8 cellular contexts compared by ENCODE assay signal in the genomic region with DNA sequence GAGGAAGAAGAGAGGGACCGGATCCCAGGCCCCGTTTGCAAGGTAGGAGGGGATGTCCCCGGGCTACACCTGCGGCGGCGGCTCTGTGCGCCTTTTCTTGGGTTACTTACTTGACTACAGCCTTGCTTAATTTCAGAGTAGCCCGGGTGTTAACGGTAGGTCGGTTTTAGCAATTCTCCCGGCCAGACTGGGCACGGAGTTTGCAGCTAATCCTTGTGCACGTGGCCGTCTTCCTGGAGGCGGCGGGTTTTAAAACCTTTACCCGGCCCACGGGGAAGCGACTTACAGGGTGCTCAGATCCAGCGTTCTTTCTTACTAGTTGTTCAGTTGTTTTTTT. TPM values are rescaled to one million over a fixed set of nuclear protein-coding genes. Genes with fewer than 3 reads are reported as not detected.
DNase-seq lines count a peak whose midpoint lies in the region; ATAC-seq and TF ChIP-seq lines count a peak whose summit lies in the region.

No MANE protein-coding gene starts in this region.

- H3K4me3 ChIP-seq in CD8-positive, alpha-beta T cell (ENCODE audit: low read depth, low read length), result peak overlapping the region; percentile 97
- H3K4me3 ChIP-seq in IMR-90 (ENCODE audit: insufficient read depth, low read depth, low read length), result peak overlapping the region; percentile 77
- peak overlapping the region; percentile 99 for H3K4me3 ChIP-seq in epithelial cell of proximal tubule (ENCODE audit: low read depth, low read length)
- peak overlapping the region; percentile 100 for H3K4me3 ChIP-seq in skeletal muscle cell (ENCODE audit: low read depth, low read length)

- H3K9ac ChIP-seq in IMR-90 (ENCODE audit: low read depth, low read length), result peak overlapping the region; percentile 89

- intact Hi-C loops in CD8-positive, alpha-beta T cell (cut with DNase I, micrococcal nuclease), result loop anchor here (1.0 to 10.0 kb wide), 9 partner anchors 13 to 1961 kb away; partner anchors contain the start of genes DNAJC21 (in 2 of the 2), SPEF2 (in 2 of the 2), TTC23L (in 2 of the 2) and AMACR (in 1 of the 2)
- intact Hi-C loops in IMR-90 (cut with micrococcal nuclease), result loop anchor here (5.0 kb wide), 1 partner anchor 429 kb away; no protein-coding TSS in a partner anchor

- peak overlapping the region; percentile 89 for H3K23ac ChIP-seq in IMR-90 (ENCODE audit: low read depth, low read length)

- H3K4me1 ChIP-seq in CD8-positive, alpha-beta T cell (ENCODE audit: insufficient read depth, low read length), result peaks cover 24% of the 10 kb centered on the region
- H3K4me1 ChIP-seq in IMR-90 (ENCODE audit: control insufficient read depth, insufficient read depth, low read length), result peaks cover 5% of the 10 kb centered on the region; the same call in 1 of the 2 replicates

- peaks cover 16% of the 10 kb centered on the region for H3K36me3 ChIP-seq in CD8-positive, alpha-beta T cell (ENCODE audit: insufficient read depth, low read length)
- H3K36me3 ChIP-seq in IMR-90 (ENCODE audit: control insufficient read depth, insufficient read depth, low read length), result peaks cover 12% of the 10 kb centered on the region

- peak overlapping the region; percentile 92 for H2AK9ac ChIP-seq in IMR-90 (replicated peaks; ENCODE audit: low read depth, low read length, poor library complexity)

- no peak overlapping the region; the same call in 1 of the 2 replicates for H2BK120ac ChIP-seq in IMR-90 (ENCODE audit: low read depth, low read length)

- H4K91ac ChIP-seq in IMR-90 (ENCODE audit: insufficient read depth, low read depth, low read length), result peak overlapping the region; percentile 78

- peak overlapping the region; percentile 79 for H3K14ac ChIP-seq in IMR-90 (replicated peaks; ENCODE audit: low read depth, low read length)

- no peak for ATAC-seq in CD8-positive, alpha-beta T cell
- ATAC-seq in GM21360 (IDR thresholded peaks at IDR 0.05; ENCODE audit: unreplicated experiment) (peak; percentile 4), IMR-90 (ENCODE audit: low read depth) (peak; percentile 0; the same call in 1 of the 2 replicates)

- no peak overlapping the region for H3K27ac Mint-ChIP-seq in CD8-positive, alpha-beta T cell

- no peaks in the 10 kb centered on the region for H3K9me3 Mint-ChIP-seq in CD8-positive, alpha-beta T cell

- BruUV-seq in IMR-90 (replicated peaks; lab: Mats Ljungman, UMichigan), result TSS peak; percentile 62

- H3K9me1 ChIP-seq in IMR-90 (ENCODE audit: insufficient read depth, low read length), result 0 out of 2 replicates have a peak, but pooled peaks cover 3% of the 10 kb centered on the region

- no peak overlapping the region for H3K4me3 Mint-ChIP-seq in CD8-positive, alpha-beta T cell

- peak overlapping the region; percentile 76 for H2AK5ac ChIP-seq in IMR-90 (ENCODE audit: low read depth, low read length)

- no peaks in the 10 kb centered on the region for H3K9me3 ChIP-seq in CD8-positive, alpha-beta T cell (ENCODE audit: low read length)
- no peaks in the 10 kb centered on the region for H3K9me3 ChIP-seq in IMR-90 (ENCODE audit: control insufficient read depth, insufficient read depth, low read length)

- in situ Hi-C loops in IMR-90 (cut with MboI; ENCODE audit: low sequenced_read_pairs), result no loop called here

- no peaks in the 10 kb centered on the region for H3K27me3 ChIP-seq in CD8-positive, alpha-beta T cell (ENCODE audit: insufficient read depth, low read length)
- H3K27me3 ChIP-seq in IMR-90 (ENCODE audit: control insufficient read depth, insufficient read depth, low read length), result no peaks in the 10 kb centered on the region

- peak overlapping the region; percentile 59 for H2BK5ac ChIP-seq in IMR-90 (ENCODE audit: low read depth, low read length, poor library complexity, severe bottlenecking)

- 0% methylated on average over 12 of the region's 20 CpGs; no CpG with 5 or more reads in 1 of the 2 experiments for WGBS in IMR-90 (ENCODE audit: extremely low coverage in 2 of 2, insufficient read length in 1 of 2), 2 experiments

- peak overlapping the region; percentile 84 for H3K4ac ChIP-seq in IMR-90 (ENCODE audit: low read depth, low read length)

- peak overlapping the region; percentile 79 for H3K56ac ChIP-seq in IMR-90 (ENCODE audit: extremely low read depth, insufficient read depth, low read length)

- peak overlapping the region; percentile 77 to 92 for H4K8ac ChIP-seq in IMR-90 (ENCODE audit: low read depth in 2 of 2, low read length in 2 of 2)

- peaks cover 36% of the 10 kb centered on the region for H3K36me3 Mint-ChIP-seq in CD8-positive, alpha-beta T cell

- dilution Hi-C loops in IMR-90 (cut with HindIII; ENCODE audit: low sequenced_read_pairs, unreplicated experiment), result no loop called here

- H2BK15ac ChIP-seq in IMR-90 (ENCODE audit: low read depth, low read length), result 0 out of 3 replicates have a peak overlapping the region, but pooled peaks have one; percentile 22

- CTCF ChIA-PET in CD8-positive, alpha-beta T cell (lab: Charles Lee), result interaction anchor here (1.0 to 1.9 kb wide), 4 partner anchors 8 to 78 kb away, joined by 3 to 12 read pairs (median 7); partner anchors contain the start of genes DNAJC21 and TTC23L
- CTCF ChIA-PET in IMR-90 (lab: Yijun Ruan, JAX), result no interaction called here

- H2AFZ ChIP-seq in IMR-90 (replicated peaks; ENCODE audit: low read length, poor library complexity), result peak overlapping the region; percentile 98

- peak overlapping the region; percentile 71 for H4K5ac ChIP-seq in IMR-90 (ENCODE audit: low read depth, low read length)

- H3K18ac ChIP-seq in IMR-90 (ENCODE audit: low read depth, low read length), result no peak overlapping the region

- POLR2A ChIA-PET in CD8-positive, alpha-beta T cell (lab: Charles Lee), result interaction anchor here (1.1 to 6.1 kb wide), 9 partner anchors 8 to 1961 kb away, joined by 3 to 103 read pairs (median 7); partner anchors contain the start of genes DNAJC21, LMBRD2, NIPBL and SKP2
- POLR2A ChIA-PET in IMR-90 (lab: Charles Lee; ENCODE audit: unreplicated experiment), result interaction anchor here (1.4 kb wide), 1 partner anchor 13 kb away, joined by 4 read pairs; the partner anchor contains the start of gene DNAJC21

- H3K4me2 ChIP-seq in IMR-90 (ENCODE audit: low read depth, low read length), result peak overlapping the region; percentile 99

- peaks cover 2% of the 10 kb centered on the region; the same call in 1 of the 2 replicates for H4K20me1 ChIP-seq in IMR-90 (ENCODE audit: insufficient read depth, low read length)

- no peak for TF ChIP-seq POLR2A in IMR-90 (IDR thresholded peaks at IDR 0.05; ENCODE audit: low read depth, low read length)

- DNase-seq in CD8-positive, alpha-beta T cell, result no peak
- no peak for DNase-seq in IMR-90
- no peak for DNase-seq in epithelial cell of proximal tubule (ENCODE audit: low read depth)
- DNase-seq in skeletal muscle cell (ENCODE audit: low read depth), result no peak
- DNase-seq in anterior cingulate cortex (lab: John Stamatoyannopoulos, UW), result no peak
- DNase-seq in GOT3 (lab: John Stamatoyannopoulos, UW), result no peak
- no peak for DNase-seq in DMS79 (lab: John Stamatoyannopoulos, UW)

- no peak for TF ChIP-seq CTCF in CD8-positive, alpha-beta T cell (IDR thresholded peaks at IDR 0.05)
- no peak for TF ChIP-seq CTCF in IMR-90 (conservative IDR thresholded peaks at IDR 0.05; ENCODE audit: low read depth, low read length)
- no peak for TF ChIP-seq CTCF in epithelial cell of proximal tubule (conservative IDR thresholded peaks at IDR 0.05; ENCODE audit: low read depth, low read length)

- peaks cover 16 to 33% of the 10 kb centered on the region in 2 experiments for H3K79me1 ChIP-seq in IMR-90 (ENCODE audit: low read depth in 1 of 2, low read length in 2 of 2)

- TF ChIP-seq RAD21 in IMR-90 (IDR thresholded peaks at IDR 0.05; ENCODE audit: low read length), result no peak

- H3K27me3 Mint-ChIP-seq in CD8-positive, alpha-beta T cell (ENCODE audit: low read depth), result no peaks in the 10 kb centered on the region

- peak overlapping the region; percentile 86 for H3K27ac ChIP-seq in CD8-positive, alpha-beta T cell (ENCODE audit: low read depth, low read length)
- peak overlapping the region; percentile 87 for H3K27ac ChIP-seq in IMR-90 (ENCODE audit: insufficient read depth, low read length)

- H2BK20ac ChIP-seq in IMR-90 (ENCODE audit: low read depth, low read length), result no peak overlapping the region

- peaks cover 37% of the 10 kb centered on the region for H3K4me1 Mint-ChIP-seq in CD8-positive, alpha-beta T cell (ENCODE audit: low read depth)

TF ChIP-seq in IMR-90, 13 proteins besides CTCF, POLR2A, EP300 and RAD21 (continues in another document):
- TF ChIP-seq SMC3 (IDR thresholded peaks at IDR 0.05; ENCODE audit: low read depth, low read length) (no peak), CEBPB (IDR thresholded peaks at IDR 0.05; ENCODE audit: low read depth, low read length) (no peak), MAZ (IDR thresholded peaks at IDR 0.05; ENCODE audit: borderline replicate concordance, low read depth, low read length) (no peak), RFX5 (IDR thresholded peaks at IDR 0.05; ENCODE audit: low read depth, low read length) (no peak), MAFK (IDR thresholded peaks at IDR 0.05; ENCODE audit: low read depth, low read length) (no peak)
- TF ChIP-seq, protein P1, sequence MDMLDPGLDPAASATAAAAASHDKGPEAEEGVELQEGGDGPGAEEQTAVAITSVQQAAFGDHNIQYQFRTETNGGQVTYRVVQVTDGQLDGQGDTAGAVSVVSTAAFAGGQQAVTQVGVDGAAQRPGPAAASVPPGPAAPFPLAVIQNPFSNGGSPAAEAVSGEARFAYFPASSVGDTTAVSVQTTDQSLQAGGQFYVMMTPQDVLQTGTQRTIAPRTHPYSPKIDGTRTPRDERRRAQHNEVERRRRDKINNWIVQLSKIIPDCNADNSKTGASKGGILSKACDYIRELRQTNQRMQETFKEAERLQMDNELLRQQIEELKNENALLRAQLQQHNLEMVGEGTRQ (IDR thresholded peaks at IDR 0.05; ENCODE audit: low read depth, low read length), result no peak

RNA-seq across cellular contexts. Expression of gene BRIX1, which starts 0.3 kb away (rescaled TPM):
- total RNA-seq in CD8-positive, alpha-beta T cell, result 10 to 100 TPM; 34.9 to 40.9 TPM
- 15.1 and 53.0 TPM in 2 replicates for total RNA-seq in IMR-90 (2012; rRNA removed)
- 21.9 and 26.1 TPM in 2 replicates for polyA plus RNA-seq in IMR-90 (2012; rRNA removed)
- 2.2 and 3.4 TPM in 2 replicates for polyA plus RNA-seq in IMR-90 (2012; cell fraction: cytosol; rRNA removed)
- polyA plus RNA-seq in IMR-90 (2012; cell fraction: nucleus; rRNA removed; ENCODE audit: low replicate concordance), result 1.3 and 7.7 TPM in 2 replicates
- total RNA-seq in epithelial cell of proximal tubule, result 41.5 and 66.9 TPM in 2 replicates

RNA-seq across cellular contexts. Expression of gene RAD1, which starts 0.5 kb away (rescaled TPM):
- 10 to 100 TPM; 34.7 to 35.4 TPM for total RNA-seq in CD8-positive, alpha-beta T cell
- total RNA-seq in IMR-90 (2012; rRNA removed) (20.8 and 21.5 TPM in 2 replicates), epithelial cell of proximal tubule (20.5 and 40.3 TPM in 2 replicates)
- 18.4 and 18.5 TPM in 2 replicates for polyA plus RNA-seq in IMR-90 (2012; rRNA removed)
- 4.2 and 8.4 TPM in 2 replicates for polyA plus RNA-seq in IMR-90 (2012; cell fraction: cytosol; rRNA removed)
- 12.1 and 21.3 TPM in 2 replicates for polyA plus RNA-seq in IMR-90 (2012; cell fraction: nucleus; rRNA removed; ENCODE audit: low replicate concordance)

RNA-seq across cellular contexts. Expression of gene DNAJC21, which starts 13.5 kb away (rescaled TPM):
- total RNA-seq in CD8-positive, alpha-beta T cell, result 10 to 100 TPM; 55.7 to 56.6 TPM
- total RNA-seq in IMR-90 (2012; rRNA removed), result 8.8 and 27.2 TPM in 2 replicates
- 10.2 and 12.7 TPM in 2 replicates for polyA plus RNA-seq in IMR-90 (2012; rRNA removed)
- 1.1 and 1.8 TPM in 2 replicates for polyA plus RNA-seq in IMR-90 (2012; cell fraction: cytosol; rRNA removed)
- 1.2 and 7.2 TPM in 2 replicates for polyA plus RNA-seq in IMR-90 (2012; cell fraction: nucleus; rRNA removed; ENCODE audit: low replicate concordance)
- 24.7 and 27.2 TPM in 2 replicates for total RNA-seq in epithelial cell of proximal tubule
